Comparison of ENCODE assay signal across 9 cellular contexts in genomic region chr7:113086928-113087277, GRCh38. TPM values are rescaled to one million over a fixed set of nuclear protein-coding genes. Genes with fewer than 3 reads are reported as not detected.
DNase-seq lines count a peak whose midpoint lies in the region; ATAC-seq and TF ChIP-seq lines count a peak whose summit lies in the region.
"Had no signal": no experiment of that assay in that cellular context is flagged by ENCODE, and none has a peak within 500 bp of the region (broad histone marks: within the 10 kb centered on the region; RNA-seq: fewer than 3 reads in every experiment).

No MANE protein-coding gene starts in this region.

- H3K36me3 ChIP-seq in cardiac muscle cell, result no peaks in the 10 kb centered on the region
- no peaks in the 10 kb centered on the region for H3K36me3 ChIP-seq in mesodermal cell (ENCODE audit: control insufficient read depth, insufficient read depth, low read length)
- H3K36me3 ChIP-seq: BLaER1 had no signal

- H3K9me3 ChIP-seq in cardiac muscle cell (ENCODE audit: low read depth) (no peaks in the 10 kb centered on the region), mesodermal cell (ENCODE audit: control insufficient read depth, low read length) (no peaks in the 10 kb centered on the region)
- no peaks in the 10 kb centered on the region for H3K9me3 ChIP-seq in CD4-positive, alpha-beta T cell (ENCODE audit: control insufficient read depth, low read length)
- H3K9me3 ChIP-seq: BLaER1 had no signal

- peak overlapping the region; percentile 86 for H3K4me3 Mint-ChIP-seq in type B pancreatic cell
- H3K4me3 Mint-ChIP-seq in activated T-helper 2 cell treated with anti-CD3 and anti-CD28 coated beads, Interferon-gamma antibody, Interleukin-2, Interleukin-4, amounts not matched to agents 10 μg/mL and 5 μg/mL and 100 μg/mL, durations not matched to agents 14 hours and 24 hours and 36 hours (ENCODE audit: low read depth), result no peak overlapping the region
- H3K4me3 Mint-ChIP-seq in CD4-positive, alpha-beta T cell, result no peak overlapping the region

- no peak for TF ChIP-seq CTCF in cardiac muscle cell (IDR thresholded peaks at IDR 0.05; ENCODE audit: low read depth, low read length)
- no peak for TF ChIP-seq CTCF in type B pancreatic cell (conservative IDR thresholded peaks at IDR 0.05)
- TF ChIP-seq CTCF in CD4-positive, alpha-beta T cell (IDR thresholded peaks at IDR 0.05), result no peak

- H3K4me1 ChIP-seq in cardiac muscle cell (ENCODE audit: low read depth) (no peaks in the 10 kb centered on the region), mesodermal cell (ENCODE audit: control insufficient read depth, insufficient read depth, low read length, poor library complexity, severe bottlenecking) (no peaks in the 10 kb centered on the region)
- H3K4me1 ChIP-seq: BLaER1 had no signal

- peaks cover 8% of the 10 kb centered on the region for H3K27me3 Mint-ChIP-seq in type B pancreatic cell
- peaks cover 52% of the 10 kb centered on the region for H3K27me3 Mint-ChIP-seq in activated T-helper 2 cell treated with anti-CD3 and anti-CD28 coated beads, Interferon-gamma antibody, Interleukin-2, Interleukin-4, amounts not matched to agents 10 μg/mL and 5 μg/mL and 100 μg/mL, durations not matched to agents 14 hours and 24 hours and 36 hours (ENCODE audit: low read depth)
- H3K27me3 Mint-ChIP-seq in CD4-positive, alpha-beta T cell, result peaks cover 69% of the 10 kb centered on the region

- peaks cover 2% of the 10 kb centered on the region for H3K27me3 ChIP-seq in cardiac muscle cell
- peaks cover 63% of the 10 kb centered on the region for H3K27me3 ChIP-seq in CD4-positive, alpha-beta T cell (ENCODE audit: control insufficient read depth, insufficient read depth, low read length)
- H3K27me3 ChIP-seq: BLaER1 had no signal

- intact Hi-C loops in Right ventricle myocardium inferior (cut with DNase I), result no loop called here
- intact Hi-C loops in activated T-helper 2 cell treated with anti-CD3 and anti-CD28 coated beads, Interferon-gamma antibody, Interleukin-2, Interleukin-4, amounts not matched to agents 10 μg/mL and 5 μg/mL and 100 μg/mL, durations not matched to agents 14 hours and 24 hours and 36 hours (cut with micrococcal nuclease), result loop anchor here (2.0 kb wide), 1 partner anchor 32 kb away; the partner anchor contains the start of gene SMIM30
- intact Hi-C loops in CD4-positive, alpha-beta T cell (cut with DNase I, micrococcal nuclease), result no loop called here

- no peak for ATAC-seq in Right ventricle myocardium inferior
- no peak for ATAC-seq in CD4-positive, alpha-beta T cell (ENCODE audit: poor library complexity)

- H3K9me3 Mint-ChIP-seq in type B pancreatic cell, result no peaks in the 10 kb centered on the region
- no peaks in the 10 kb centered on the region for H3K9me3 Mint-ChIP-seq in activated T-helper 2 cell treated with anti-CD3 and anti-CD28 coated beads, Interferon-gamma antibody, Interleukin-2, Interleukin-4, amounts not matched to agents 10 μg/mL and 5 μg/mL and 100 μg/mL, durations not matched to agents 14 hours and 24 hours and 36 hours
- no peaks in the 10 kb centered on the region for H3K9me3 Mint-ChIP-seq in CD4-positive, alpha-beta T cell

- DNase-seq in cardiac muscle cell (ENCODE audit: low read depth in 1 of 2, low spot score in 1 of 2) (no peak), Right ventricle myocardium inferior (ENCODE audit: missing footprints) (no peak), caudate nucleus (lab: John Stamatoyannopoulos, UW) (no peak), type B pancreatic cell (ENCODE audit: extremely low spot score, unreplicated experiment) (no peak), NCI-H1092 (lab: John Stamatoyannopoulos, UW) (no peak)
- DNase-seq in activated T-helper 2 cell treated with anti-CD3 and anti-CD28 coated beads, Interferon-gamma antibody, Interleukin-2, Interleukin-4, amounts not matched to agents 10 μg/mL and 5 μg/mL and 100 μg/mL, durations not matched to agents 14 hours and 24 hours and 36 hours (ENCODE audit: low spot score), result no peak
- DNase-seq in CD4-positive, alpha-beta T cell, result no peak

- peak overlapping the region; percentile 24 for H3K4me3 ChIP-seq in cardiac muscle cell
- peak overlapping the region; percentile 43 for H3K4me3 ChIP-seq in mesodermal cell (ENCODE audit: extremely low read depth, insufficient read depth, low read length, poor library complexity, severe bottlenecking)
- H3K4me3 ChIP-seq: BLaER1 had no signal

- H3K27ac Mint-ChIP-seq in type B pancreatic cell, result no peak overlapping the region
- H3K27ac Mint-ChIP-seq in activated T-helper 2 cell treated with anti-CD3 and anti-CD28 coated beads, Interferon-gamma antibody, Interleukin-2, Interleukin-4, amounts not matched to agents 10 μg/mL and 5 μg/mL and 100 μg/mL, durations not matched to agents 14 hours and 24 hours and 36 hours, result no peak overlapping the region
- no peak overlapping the region for H3K27ac Mint-ChIP-seq in CD4-positive, alpha-beta T cell

- no peaks in the 10 kb centered on the region for H3K36me3 Mint-ChIP-seq in type B pancreatic cell
- no peaks in the 10 kb centered on the region for H3K36me3 Mint-ChIP-seq in activated T-helper 2 cell treated with anti-CD3 and anti-CD28 coated beads, Interferon-gamma antibody, Interleukin-2, Interleukin-4, amounts not matched to agents 10 μg/mL and 5 μg/mL and 100 μg/mL, durations not matched to agents 14 hours and 24 hours and 36 hours (ENCODE audit: low read depth)
- no peaks in the 10 kb centered on the region for H3K36me3 Mint-ChIP-seq in CD4-positive, alpha-beta T cell (ENCODE audit: low read depth)

- no CpG with 5 or more reads among the region's 3 CpGs for WGBS in mesodermal cell (ENCODE audit: insufficient coverage in 2 of 2), 2 experiments

- CTCF ChIA-PET in CD4-positive, alpha-beta T cell (lab: Charles Lee), result interaction anchor here (0.6 kb wide), 1 partner anchor 38 kb away, joined by 5 read pairs; no protein-coding TSS in a partner anchor

- peaks cover 20% of the 10 kb centered on the region for H3K4me1 Mint-ChIP-seq in type B pancreatic cell (ENCODE audit: unreplicated experiment)
- H3K4me1 Mint-ChIP-seq in activated T-helper 2 cell treated with anti-CD3 and anti-CD28 coated beads, Interferon-gamma antibody, Interleukin-2, Interleukin-4, amounts not matched to agents 10 μg/mL and 5 μg/mL and 100 μg/mL, durations not matched to agents 14 hours and 24 hours and 36 hours (ENCODE audit: low read depth), result peaks cover 10% of the 10 kb centered on the region
- H3K4me1 Mint-ChIP-seq in CD4-positive, alpha-beta T cell (ENCODE audit: low read depth), result peaks cover 12% of the 10 kb centered on the region

- POLR2A ChIA-PET in CD4-positive, alpha-beta T cell (lab: Charles Lee), result no interaction called here

- H3K27ac ChIP-seq in cardiac muscle cell (no peak overlapping the region), caudate nucleus (ENCODE audit: low read depth, low read length) (peak overlapping the region; percentile 62), mesodermal cell (ENCODE audit: low read depth, low read length, severe bottlenecking) (no peak overlapping the region)
- H3K27ac ChIP-seq in CD4-positive, alpha-beta T cell (ENCODE audit: low read depth, low read length), result no peak overlapping the region
- H3K27ac ChIP-seq: BLaER1 had no signal

RNA-seq across cellular contexts. Expression of gene GPR85, which starts 0.3 kb away (rescaled TPM):
- 0.32 and 0.80 TPM in 2 replicates for total RNA-seq in cardiac muscle cell
- not detected in 2 replicates for polyA plus RNA-seq in cardiac muscle cell
- total RNA-seq in Right ventricle myocardium inferior, result 0.62 TPM
- polyA plus RNA-seq in mesodermal cell (2013, experiment 1 of 2), result 2.1 TPM
- 2.4 TPM for polyA plus RNA-seq in mesodermal cell (2013, experiment 2 of 2)
- total RNA-seq in type B pancreatic cell (ENCODE audit: low replicate concordance), result 0.81 and 5.0 TPM in 2 replicates
- total RNA-seq in activated T-helper 2 cell treated with anti-CD3 and anti-CD28 coated beads, Interferon-gamma antibody, Interleukin-2, Interleukin-4, amounts not matched to agents 10 μg/mL and 5 μg/mL and 100 μg/mL, durations not matched to agents 14 hours and 24 hours and 36 hours, result not detected in 2 replicates
- total RNA-seq in CD4-positive, alpha-beta T cell, result not detected

RNA-seq across cellular contexts. Expression of gene SMIM30, which starts 31.5 kb away (rescaled TPM):
- total RNA-seq in cardiac muscle cell (115 and 126 TPM in 2 replicates), Right ventricle myocardium inferior (117 TPM), type B pancreatic cell (ENCODE audit: low replicate concordance) (43.6 and 48.1 TPM in 2 replicates)
- polyA plus RNA-seq in cardiac muscle cell, result 211 and 276 TPM in 2 replicates
- 64.7 TPM for polyA plus RNA-seq in mesodermal cell (2013, experiment 1 of 2)
- polyA plus RNA-seq in mesodermal cell (2013, experiment 2 of 2), result 80.0 TPM
- 43.5 and 45.6 TPM in 2 replicates for total RNA-seq in activated T-helper 2 cell treated with anti-CD3 and anti-CD28 coated beads, Interferon-gamma antibody, Interleukin-2, Interleukin-4, amounts not matched to agents 10 μg/mL and 5 μg/mL and 100 μg/mL, durations not matched to agents 14 hours and 24 hours and 36 hours
- 1 to 10 TPM; 2.7 to 3.5 TPM for total RNA-seq in CD4-positive, alpha-beta T cell
